ENCODE assay signal across 8 cellular contexts in the genomic region with DNA sequence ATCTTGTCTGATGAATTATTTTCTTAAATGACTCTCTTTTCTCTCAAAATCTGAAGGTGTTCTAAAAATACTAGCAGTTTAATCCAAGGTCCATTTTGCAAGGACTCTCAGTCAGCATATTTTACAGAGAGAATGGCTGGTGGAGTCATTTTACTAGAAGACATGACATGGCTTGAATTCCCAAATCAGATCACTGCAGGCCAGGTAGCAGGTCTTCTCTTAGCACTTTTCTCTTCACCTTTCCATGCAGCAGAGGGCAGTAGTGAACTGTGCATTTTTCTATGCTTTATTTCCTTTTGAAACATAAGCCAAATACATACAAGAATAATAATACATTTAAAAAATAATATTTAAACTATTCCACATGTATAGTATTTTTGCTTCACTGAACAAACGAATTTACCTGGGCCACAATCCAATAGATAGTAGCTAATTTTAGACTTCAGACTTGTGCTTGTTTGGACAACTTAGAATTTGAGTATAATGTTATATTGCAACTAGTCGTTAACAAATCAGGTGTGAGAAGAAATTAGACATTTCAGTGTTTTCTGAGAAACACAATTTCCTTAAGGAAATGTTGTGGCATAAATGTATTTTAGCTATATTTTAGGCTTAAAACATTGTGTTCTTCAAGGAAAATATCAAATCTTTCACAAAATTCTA.
DNase-seq lines count a peak whose midpoint lies in the region; ATAC-seq, FAIRE-seq and TF ChIP-seq lines count a peak whose summit lies in the region.

No MANE protein-coding gene starts in this region.

- no peaks in the 10 kb centered on the region for H3K27me3 ChIP-seq in RWPE2 (ENCODE audit: insufficient read depth, poor library complexity, severe bottlenecking)
- no peaks in the 10 kb centered on the region for H3K27me3 ChIP-seq in bronchial epithelial cell (ENCODE audit: control insufficient read depth, insufficient read depth, low read length)

- no peak overlapping the region for H3K27ac ChIP-seq in RWPE2 (ENCODE audit: poor library complexity, severe bottlenecking)

- FAIRE-seq in bronchial epithelial cell (lab: Jason Lieb, UNC), result no peak

- ATAC-seq in RWPE2 (ENCODE audit: low read depth) (peak; percentile 66), HG03469 (IDR thresholded peaks at IDR 0.05; ENCODE audit: unreplicated experiment) (no peak), HG03159 (IDR thresholded peaks at IDR 0.05; ENCODE audit: unreplicated experiment) (no peak)

- H3K4me1 ChIP-seq in RWPE2 (ENCODE audit: insufficient read depth, poor library complexity, severe bottlenecking), result peaks cover 5% of the 10 kb centered on the region

- no peaks in the 10 kb centered on the region for H3K9me3 ChIP-seq in RWPE2 (ENCODE audit: severe bottlenecking)

- DNase-seq in DMS53 treated with DMSO at 0.1 percent for 48 hours (lab: John Stamatoyannopoulos, UW; ENCODE audit: unreplicated experiment) (peak; percentile 44), HK-2 (ENCODE audit: unreplicated experiment) (peak; percentile 8), RWPE2 (ENCODE audit: low spot score) (no peak), bronchial epithelial cell (ENCODE audit: low read depth) (peak; percentile 79), kidney tubule cell (ENCODE audit: low spot score) (peak; percentile 66)
- DNase-seq in stimulated activated CD4-positive, alpha-beta T cell treated with anti-CD3 and anti-CD28 coated beads, Interleukin-4, amount 100 ng/mL, for 4 hours, result peak; percentile 9 to 12

- H3K4me3 ChIP-seq in RWPE2 (ENCODE audit: severe bottlenecking) (no peak overlapping the region), bronchial epithelial cell (ENCODE audit: low read depth, low read length) (no peak overlapping the region)

- H3K36me3 ChIP-seq in RWPE2 (ENCODE audit: low read depth), result no peaks in the 10 kb centered on the region
- no peaks in the 10 kb centered on the region for H3K36me3 ChIP-seq in bronchial epithelial cell (ENCODE audit: control insufficient read depth, insufficient read depth, low read length)

- TF ChIP-seq CTCF in RWPE2 (IDR thresholded peaks at IDR 0.05; ENCODE audit: poor library complexity, severe bottlenecking), result peak; percentile 96
- TF ChIP-seq CTCF in bronchial epithelial cell (IDR thresholded peaks at IDR 0.05; ENCODE audit: insufficient read depth, low read length, severe bottlenecking), result peak; percentile 64
